ENCODE assay signal across 14 cellular contexts in the genomic region with DNA sequence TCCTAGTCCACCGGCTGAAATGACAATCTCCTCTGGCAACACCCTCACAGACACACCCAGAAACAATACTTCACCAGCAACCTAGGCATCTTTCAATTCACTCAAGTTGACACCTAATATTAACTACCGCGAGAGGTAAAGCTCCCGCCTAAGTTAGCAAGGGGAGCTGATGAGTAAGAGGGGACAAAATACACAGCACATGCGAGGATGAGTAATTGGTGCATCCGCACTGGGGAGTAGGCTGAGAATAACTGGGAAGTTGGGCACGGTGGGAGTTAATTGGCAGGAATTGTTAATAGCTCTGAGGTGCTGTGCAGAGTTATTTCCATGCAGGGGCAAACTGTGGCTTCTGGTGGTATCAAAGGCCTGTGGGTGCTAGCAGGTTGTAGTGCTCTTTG. TPM values are rescaled to one million over a fixed set of nuclear protein-coding genes. Genes with fewer than 3 reads are reported as not detected.
DNase-seq lines count a peak whose midpoint lies in the region; ATAC-seq, FAIRE-seq and TF ChIP-seq lines count a peak whose summit lies in the region.
"Had no signal": no experiment of that assay in that cellular context is flagged by ENCODE, and none has a peak within 500 bp of the region (broad histone marks: within the 10 kb centered on the region; RNA-seq: fewer than 3 reads in every experiment).

No MANE protein-coding gene starts in this region.

- no peak overlapping the region for H4K91ac ChIP-seq in H9 (ENCODE audit: insufficient read length, low read depth, low read length)

- intact Hi-C loops in stomach (cut with DNase I; ENCODE audit: low total_unique reads), result no loop called here

- H2BK15ac ChIP-seq in H9 (ENCODE audit: low read depth, low read length), result no peak overlapping the region

- DNase-seq in H9 (no peak), SW480 (ENCODE audit: low spot score) (peak; percentile 34), fibroblast of mammary gland (ENCODE audit: low read depth) (peak; percentile 90), stomach (no peak), GM19238 (ENCODE audit: insufficient read length, low spot score) (no peak), GF-D8 (lab: John Stamatoyannopoulos, UW) (no peak), GM12891 (ENCODE audit: insufficient read length, low spot score) (no peak)
- no peak for DNase-seq in stimulated activated effector memory CD8-positive, alpha-beta T cell treated with anti-CD3 and anti-CD28 coated beads, Interleukin-12 subunit alpha, Interleukin-12 subunit beta, amount 100 ng/mL, for 72 hours (ENCODE audit: low spot score in 2 of 2)
- DNase-seq: NCI-H510A; stimulated activated CD4-positive, alpha-beta T cell treated with anti-CD3 and anti-CD28 coated beads, Interleukin-1b, Interleukin-23, amount 100 ng/mL, for 48 hours had no signal

- no peak overlapping the region for H3K4me3 ChIP-seq in fibroblast of mammary gland (ENCODE audit: control insufficient read depth, low read depth, low read length)
- H3K4me3 ChIP-seq in stomach, result no peak overlapping the region
- H3K4me3 ChIP-seq: cardiac muscle cell had no signal

- H2BK12ac ChIP-seq in H9 (ENCODE audit: insufficient read length, low read depth, low read length), result no peak overlapping the region

- no peak overlapping the region for H4K5ac ChIP-seq in H9 (ENCODE audit: insufficient read length, low read depth, low read length)

- H3K9me3 Mint-ChIP-seq in H9, result no peaks in the 10 kb centered on the region
- no peaks in the 10 kb centered on the region for H3K9me3 Mint-ChIP-seq in stimulated activated effector memory CD8-positive, alpha-beta T cell treated with anti-CD3 and anti-CD28 coated beads, Interleukin-12 subunit alpha, Interleukin-12 subunit beta, amount 100 ng/mL, for 72 hours
- H3K9me3 Mint-ChIP-seq: activated T-helper 17 cell treated with anti-CD3 and anti-CD28 coated beads, Interleukin-2, amount 50 U/mL, for 72 hours; stimulated activated naive CD8-positive, alpha-beta T cell treated with anti-CD3 and anti-CD28 coated beads, Interleukin-15, Interleukin-2, amounts not matched to agents 100 ng/mL and 50 ng/mL, for 24 hours had no signal

- H3K79me1 ChIP-seq in H9 (ENCODE audit: insufficient read depth, low read depth, low read length, poor library complexity, severe bottlenecking), result no peaks in the 10 kb centered on the region

- H2BK5ac ChIP-seq in H9 (ENCODE audit: insufficient read length, low read length), result no peak overlapping the region

- H3K36me3 ChIP-seq in stomach, result no peaks in the 10 kb centered on the region
- H3K36me3 ChIP-seq: cardiac muscle cell had no signal

- H3K79me2 ChIP-seq in H9 (ENCODE audit: insufficient read depth, low read length), result no peaks in the 10 kb centered on the region

- no peak overlapping the region for H4K8ac ChIP-seq in H9 (replicated peaks; ENCODE audit: insufficient read length, low read depth, low read length)

- peak overlapping the region; percentile 3 to 75 (median 45); a peak in 3 of 7 replicates for H3K27ac Mint-ChIP-seq in H9
- no peak overlapping the region for H3K27ac Mint-ChIP-seq in stimulated activated effector memory CD8-positive, alpha-beta T cell treated with anti-CD3 and anti-CD28 coated beads, Interleukin-12 subunit alpha, Interleukin-12 subunit beta, amount 100 ng/mL, for 72 hours
- H3K27ac Mint-ChIP-seq: activated T-helper 17 cell treated with anti-CD3 and anti-CD28 coated beads, Interleukin-2, amount 50 U/mL, for 72 hours; stimulated activated naive CD8-positive, alpha-beta T cell treated with anti-CD3 and anti-CD28 coated beads, Interleukin-15, Interleukin-2, amounts not matched to agents 100 ng/mL and 50 ng/mL, for 24 hours had no signal

- H3K14ac ChIP-seq in H9 (ENCODE audit: insufficient read depth, low read length), result no peak overlapping the region

- no peak overlapping the region for H3K18ac ChIP-seq in H9 (ENCODE audit: insufficient read length, low read depth, low read length)

- no peak overlapping the region for H2AFZ ChIP-seq in H9 (ENCODE audit: low read length)

- no peak for TF ChIP-seq POLR2A in stomach (IDR thresholded peaks at IDR 0.05)
- no peak for TF ChIP-seq POLR2A in GM12891 (IDR thresholded peaks at IDR 0.05; ENCODE audit: low read depth, low read length)

- H3K27me3 ChIP-seq in H9 (ENCODE audit: insufficient read depth, low read length) (no peaks in the 10 kb centered on the region), stomach (no peaks in the 10 kb centered on the region)
- H3K27me3 ChIP-seq: cardiac muscle cell had no signal

- H3K27ac ChIP-seq in H9 (ENCODE audit: insufficient read length, low read depth, low read length) (no peak overlapping the region), stomach (peak overlapping the region in 3 of 5 donors; percentile 37 to 65 (median 57))
- H3K27ac ChIP-seq: cardiac muscle cell had no signal

- H2BK20ac ChIP-seq in H9 (ENCODE audit: low read depth, low read length, poor library complexity, severe bottlenecking), result no peak overlapping the region

- no peak overlapping the region for H3K56ac ChIP-seq in H9 (ENCODE audit: insufficient read length, low read depth, low read length)

- peak overlapping the region; percentile 2 for H3K4me2 ChIP-seq in H9 (ENCODE audit: insufficient read depth, insufficient read length, low read length)

- TF ChIP-seq CTCF in H9 (conservative IDR thresholded peaks at IDR 0.05), result no peak
- no peak for TF ChIP-seq CTCF in fibroblast of mammary gland (conservative IDR thresholded peaks at IDR 0.05; ENCODE audit: control insufficient read depth, insufficient read depth, low read depth, low read length)
- TF ChIP-seq CTCF in stomach (IDR thresholded peaks at IDR 0.05), result no peak

- H3K9ac ChIP-seq in H9 (ENCODE audit: extremely low read depth, insufficient read length, low read length), result no peak overlapping the region

- H3K4ac ChIP-seq in H9 (ENCODE audit: low read depth, low read length), result no peak overlapping the region

- no peak overlapping the region for H3T11ph ChIP-seq in H9 (ENCODE audit: low read length)

- no peaks in the 10 kb centered on the region for H3K36me3 Mint-ChIP-seq in H9 (ENCODE audit: insufficient read depth in 1 of 3, low read depth in 3 of 3)
- no peaks in the 10 kb centered on the region for H3K36me3 Mint-ChIP-seq in stimulated activated effector memory CD8-positive, alpha-beta T cell treated with anti-CD3 and anti-CD28 coated beads, Interleukin-12 subunit alpha, Interleukin-12 subunit beta, amount 100 ng/mL, for 72 hours

- peaks cover 24 to 26% of the 10 kb centered on the region in 2 experiments for H3K4me1 Mint-ChIP-seq in H9
- H3K4me1 Mint-ChIP-seq in stimulated activated effector memory CD8-positive, alpha-beta T cell treated with anti-CD3 and anti-CD28 coated beads, Interleukin-12 subunit alpha, Interleukin-12 subunit beta, amount 100 ng/mL, for 72 hours, result peaks cover 46% of the 10 kb centered on the region

- FAIRE-seq in GM12891 (lab: Jason Lieb, UNC), result no peak

- H3K9me3 ChIP-seq in H9 (ENCODE audit: control insufficient read depth, low read depth, low read length), result no peaks in the 10 kb centered on the region
- no peaks in the 10 kb centered on the region for H3K9me3 ChIP-seq in stomach

- WGBS in H9 (ENCODE audit: extremely low coverage, insufficient read length, low lambda C conversion rate), result no CpG with 5 or more reads among the region's 7 CpGs
- WGBS in stomach, 5 donors, result 75 to 88% (median 80%) methylated on average over 7 of the region's 7 CpGs

- peaks cover 2% of the 10 kb centered on the region; the same call in 1 of the 2 replicates for H3K27me3 Mint-ChIP-seq in H9 (ENCODE audit: low read depth)
- H3K27me3 Mint-ChIP-seq: activated T-helper 17 cell treated with anti-CD3 and anti-CD28 coated beads, Interleukin-2, amount 50 U/mL, for 72 hours had no signal

- H3K4me3 Mint-ChIP-seq in H9, result peak overlapping the region in 1 of 2 experiments; percentile 31; a peak in 2 of 5 replicates
- H3K4me3 Mint-ChIP-seq in stimulated activated effector memory CD8-positive, alpha-beta T cell treated with anti-CD3 and anti-CD28 coated beads, Interleukin-12 subunit alpha, Interleukin-12 subunit beta, amount 100 ng/mL, for 72 hours, result no peak overlapping the region
- H3K4me3 Mint-ChIP-seq: activated T-helper 17 cell treated with anti-CD3 and anti-CD28 coated beads, Interleukin-2, amount 50 U/mL, for 72 hours; stimulated activated naive CD8-positive, alpha-beta T cell treated with anti-CD3 and anti-CD28 coated beads, Interleukin-15, Interleukin-2, amounts not matched to agents 100 ng/mL and 50 ng/mL, for 24 hours had no signal

- H2BK120ac ChIP-seq in H9 (ENCODE audit: low read depth, low read length, poor library complexity, severe bottlenecking), result no peak overlapping the region

- H3K4me1 ChIP-seq in H9 (ENCODE audit: insufficient read depth, low read length) (peaks cover 11% of the 10 kb centered on the region; the same call in 1 of the 2 replicates), stomach (peaks cover 0 to 31% (median 9%) of the 10 kb centered on the region in 4 donors)

- H3K23ac ChIP-seq in H9 (ENCODE audit: insufficient read length, low read depth, low read length), result no peak overlapping the region

- TF ChIP-seq EP300 in stomach (IDR thresholded peaks at IDR 0.05), result no peak

- no peaks in the 10 kb centered on the region for H4K20me1 ChIP-seq in H9 (ENCODE audit: control insufficient read depth, insufficient read depth, insufficient read length)

- ATAC-seq in stimulated activated effector memory CD8-positive, alpha-beta T cell treated with anti-CD3 and anti-CD28 coated beads, Interleukin-12 subunit alpha, Interleukin-12 subunit beta, amount 100 ng/mL, for 72 hours, result no peak
- ATAC-seq: activated T-helper 17 cell treated with anti-CD3 and anti-CD28 coated beads, Interleukin-2, amount 50 U/mL, for 72 hours had no signal

- no peaks in the 10 kb centered on the region for H3K23me2 ChIP-seq in H9 (ENCODE audit: insufficient read length, low read depth, low read length, poor library complexity, severe bottlenecking)

- no peak overlapping the region for H2AK5ac ChIP-seq in H9 (ENCODE audit: insufficient read length, low read length)

TF ChIP-seq in GM12891, 5 proteins besides CTCF, POLR2A, EP300 and RAD21:
- TF ChIP-seq SPI1 (IDR thresholded peaks at IDR 0.05; ENCODE audit: low read depth, low read length) (no peak), POU2F2 (IDR thresholded peaks at IDR 0.05; ENCODE audit: low read depth, low read length) (no peak)

RNA-seq across cellular contexts. Expression of a gene that starts 14.5 kb away (rescaled TPM):
- total RNA-seq in H9 (2021) (1.5 and 1.8 TPM in 2 replicates), stomach (10 to 100 TPM in 4 of 5 donors, 1 to 10 TPM in 1; 7.6 to 43.0 (median 25.1) TPM)
- 1 to 10 TPM; 3.4 to 9.5 (median 8.6) TPM for polyA plus RNA-seq in stomach
- polyA plus RNA-seq in GM12891 (2012; ENCODE audit: low read depth, missing spikeins), result 1.5 TPM

RNA-seq across cellular contexts. Expression of a gene that starts 18.3 kb away (rescaled TPM):
- total RNA-seq in H9 (2021) (not detected in 2 replicates), stomach (not detected)
- not detected for polyA plus RNA-seq in stomach
- polyA plus RNA-seq in GM12891 (2012; ENCODE audit: low read depth, missing spikeins), result not detected
- total RNA-seq: activated T-helper 17 cell treated with anti-CD3 and anti-CD28 coated beads, Interleukin-2, amount 50 U/mL, for 72 hours; cardiac muscle cell; left lobe of liver had no signal
- polyA plus RNA-seq: cardiac muscle cell had no signal

Comparison
In these comparisons a context has a peak if more than half of its experiments do, and no peak if none do; other contexts are left out.
1. DNase-seq: peak in SW480 (single experiment) and fibroblast of mammary gland (single experiment); none in H9 (single experiment), stomach (single experiment), GM19238 (single experiment), stimulated activated effector memory CD8-positive, alpha-beta T cell treated with anti-CD3 and anti-CD28 coated beads, Interleukin-12 subunit alpha, Interleukin-12 subunit beta, amount 100 ng/mL, for 72 hours (0 of 2), GF-D8 (single experiment) and GM12891 (single experiment).